In genomic region chr12:7995266-7995963, GRCh38 we compare ENCODE assay signal across 8 cellular contexts. TPM values are rescaled to one million over a fixed set of nuclear protein-coding genes. Genes with fewer than 3 reads are reported as not detected.
DNase-seq lines count a peak whose midpoint lies in the region; ATAC-seq lines count a peak whose summit lies in the region.

No MANE protein-coding gene starts in this region.

- H3K4me1 Mint-ChIP-seq in activated CD4-positive, alpha-beta memory T cell treated with anti-CD3 and anti-CD28 coated beads, Interleukin-2, amount 10 ng/mL, durations not matched to agents 7 days and 5 days: peaks cover 26% of the 10 kb centered on the region
- peaks cover 7 to 14% of the 10 kb centered on the region in 2 donors for H3K4me1 Mint-ChIP-seq in effector memory CD8-positive, alpha-beta T cell (ENCODE audit: low read depth in 2 of 2)

- peak; percentile 99 for ATAC-seq in GM19455 (IDR thresholded peaks at IDR 0.05; ENCODE audit: unreplicated experiment)
- peak; percentile 98 for ATAC-seq in HG03521 (IDR thresholded peaks at IDR 0.05; ENCODE audit: unreplicated experiment)
- peak; percentile 98 for ATAC-seq in effector memory CD8-positive, alpha-beta T cell (replicated peaks)

- no peak overlapping the region for H3K4me3 Mint-ChIP-seq in activated CD4-positive, alpha-beta memory T cell treated with anti-CD3 and anti-CD28 coated beads, Interleukin-2, amount 10 ng/mL, durations not matched to agents 7 days and 5 days
- no peak overlapping the region for H3K4me3 Mint-ChIP-seq in effector memory CD8-positive, alpha-beta T cell

- DNase-seq in COLO668 (lab: John Stamatoyannopoulos, UW; ENCODE audit: unreplicated experiment) (peak; percentile 43), NCI-H82 (lab: John Stamatoyannopoulos, UW) (peak; percentile 91), middle frontal gyrus (ENCODE audit: extremely low spot score, low spot score) (peak; percentile 82)
- DNase-seq in activated CD4-positive, alpha-beta memory T cell treated with anti-CD3 and anti-CD28 coated beads, Interleukin-2, amount 10 ng/mL, durations not matched to agents 7 days and 5 days: peak; percentile 84
- peak; percentile 69 to 75 (median 75) for DNase-seq in effector memory CD8-positive, alpha-beta T cell
- peak; percentile 44 to 74 for DNase-seq in stimulated activated CD8-positive, alpha-beta memory T cell treated with anti-CD3 and anti-CD28 coated beads, Interleukin-2, amount 100 ng/mL, for 48 hours (ENCODE audit: low read depth in 2 of 2)

- CTCF ChIA-PET in activated CD4-positive, alpha-beta memory T cell treated with anti-CD3 and anti-CD28 coated beads, Interleukin-2, amount 10 ng/mL, durations not matched to agents 7 days and 5 days (lab: Charles Lee): interaction anchor here (0.6 to 4.6 kb wide), 10 partner anchors 22 to 161 kb away, joined by 3 to 100 read pairs (median 5); partner anchors contain the start of gene SLC2A3

- H3K36me3 Mint-ChIP-seq in activated CD4-positive, alpha-beta memory T cell treated with anti-CD3 and anti-CD28 coated beads, Interleukin-2, amount 10 ng/mL, durations not matched to agents 7 days and 5 days (ENCODE audit: low read depth): peaks cover 2% of the 10 kb centered on the region
- H3K36me3 Mint-ChIP-seq in effector memory CD8-positive, alpha-beta T cell (ENCODE audit: insufficient read depth): no peaks in the 10 kb centered on the region

- H3K27ac Mint-ChIP-seq in activated CD4-positive, alpha-beta memory T cell treated with anti-CD3 and anti-CD28 coated beads, Interleukin-2, amount 10 ng/mL, durations not matched to agents 7 days and 5 days: no peak overlapping the region
- H3K27ac Mint-ChIP-seq in effector memory CD8-positive, alpha-beta T cell: no peak overlapping the region

- H3K9me3 Mint-ChIP-seq in activated CD4-positive, alpha-beta memory T cell treated with anti-CD3 and anti-CD28 coated beads, Interleukin-2, amount 10 ng/mL, durations not matched to agents 7 days and 5 days: peaks cover 6% of the 10 kb centered on the region
- H3K9me3 Mint-ChIP-seq in effector memory CD8-positive, alpha-beta T cell: no peaks in the 10 kb centered on the region

- H3K27me3 Mint-ChIP-seq in activated CD4-positive, alpha-beta memory T cell treated with anti-CD3 and anti-CD28 coated beads, Interleukin-2, amount 10 ng/mL, durations not matched to agents 7 days and 5 days: no peaks in the 10 kb centered on the region
- H3K27me3 Mint-ChIP-seq in effector memory CD8-positive, alpha-beta T cell: no peaks in the 10 kb centered on the region

- POLR2A ChIA-PET in activated CD4-positive, alpha-beta memory T cell treated with anti-CD3 and anti-CD28 coated beads, Interleukin-2, amount 10 ng/mL, durations not matched to agents 7 days and 5 days (lab: Charles Lee): interaction anchor here (1.4 to 6.3 kb wide), 4 partner anchors 25 to 62 kb away, joined by 4 to 106 read pairs (median 20); partner anchors contain the start of gene SLC2A3

RNA-seq across cellular contexts. Expression of gene FOXJ2, which starts 37.1 kb away (rescaled TPM):
- 10 to 100 TPM; 19.6 to 20.4 TPM for total RNA-seq in activated CD4-positive, alpha-beta memory T cell treated with anti-CD3 and anti-CD28 coated beads, Interleukin-2, amount 10 ng/mL, durations not matched to agents 7 days and 5 days

RNA-seq across cellular contexts. Expression of gene SLC2A3, which starts 59.4 kb away (rescaled TPM):
- 100 to 1,000 TPM; 659 to 664 TPM for total RNA-seq in activated CD4-positive, alpha-beta memory T cell treated with anti-CD3 and anti-CD28 coated beads, Interleukin-2, amount 10 ng/mL, durations not matched to agents 7 days and 5 days

Comparison
In these comparisons a context has a peak if more than half of its experiments do, and no peak if none do; other contexts are left out.
1. Peak in every context shown above with its lines: DNase-seq and ATAC-seq.